In genomic region chr5:153515269-153515668, GRCh38 we compare ENCODE assay signal across 1 cellular context.
TF ChIP-seq lines count a peak whose summit lies in the region.

No MANE protein-coding gene starts in this region.

TF ChIP-seq in IMR-90, 13 proteins besides CTCF, POLR2A, EP300 and RAD21:
- no peak for TF ChIP-seq FOS (IDR thresholded peaks at IDR 0.05; ENCODE audit: low read depth, low read length)
- peak; percentile 82 for TF ChIP-seq CEBPB (IDR thresholded peaks at IDR 0.05; ENCODE audit: low read depth, low read length)
